ENCODE assay signal across 1 cellular context in genomic region chr11:94809251-94809650, GRCh38.
TF ChIP-seq lines count a peak whose summit lies in the region.

No MANE protein-coding gene starts in this region.

TF ChIP-seq in HepG2, 621 proteins besides CTCF, POLR2A, EP300 and RAD21:
- TF ChIP-seq IRF2 (CRISPR knock-in tag; IDR thresholded peaks at IDR 0.05) (no peak), NR2C2 (CRISPR knock-in tag; IDR thresholded peaks at IDR 0.05; ENCODE audit: borderline replicate concordance) (no peak), PREB (CRISPR knock-in tag; IDR thresholded peaks at IDR 0.05) (no peak), RFX1 (IDR thresholded peaks at IDR 0.05) (no peak), ZNF704 (CRISPR knock-in tag; IDR thresholded peaks at IDR 0.05; ENCODE audit: borderline replicate concordance) (no peak), ZNF10 (CRISPR knock-in tag; IDR thresholded peaks at IDR 0.05; ENCODE audit: borderline replicate concordance, low read depth) (no peak), ETV6 (CRISPR knock-in tag; conservative IDR thresholded peaks at IDR 0.05) (no peak), YEATS4 (CRISPR knock-in tag; IDR thresholded peaks at IDR 0.05; ENCODE audit: borderline replicate concordance) (no peak), RBM22 (optimal IDR thresholded peaks at IDR 0.05; ENCODE audit: low read length) (no peak), ZNF510 (CRISPR knock-in tag; IDR thresholded peaks at IDR 0.05; ENCODE audit: low read depth) (no peak), KMT2A (CRISPR knock-in tag; IDR thresholded peaks at IDR 0.05) (no peak), SYNCRIP (IDR thresholded peaks at IDR 0.05; ENCODE audit: insufficient read depth, low read depth, low read length) (no peak), LCORL (IDR thresholded peaks at IDR 0.05) (no peak), LCORL (CRISPR knock-in tag; IDR thresholded peaks at IDR 0.05) (no peak), ZSCAN12 (CRISPR knock-in tag; IDR thresholded peaks at IDR 0.05) (no peak), ZNF615 (CRISPR knock-in tag; IDR thresholded peaks at IDR 0.05; ENCODE audit: borderline replicate concordance) (no peak), TCF7 (IDR thresholded peaks at IDR 0.05; ENCODE audit: low read depth) (no peak), HNRNPK (IDR thresholded peaks at IDR 0.05; ENCODE audit: low read depth, low read length, poor library complexity, severe bottlenecking) (no peak), JUND (CRISPR knock-in tag; IDR thresholded peaks at IDR 0.05) (no peak)
